8 cellular contexts compared by ENCODE assay signal in the genomic region with DNA sequence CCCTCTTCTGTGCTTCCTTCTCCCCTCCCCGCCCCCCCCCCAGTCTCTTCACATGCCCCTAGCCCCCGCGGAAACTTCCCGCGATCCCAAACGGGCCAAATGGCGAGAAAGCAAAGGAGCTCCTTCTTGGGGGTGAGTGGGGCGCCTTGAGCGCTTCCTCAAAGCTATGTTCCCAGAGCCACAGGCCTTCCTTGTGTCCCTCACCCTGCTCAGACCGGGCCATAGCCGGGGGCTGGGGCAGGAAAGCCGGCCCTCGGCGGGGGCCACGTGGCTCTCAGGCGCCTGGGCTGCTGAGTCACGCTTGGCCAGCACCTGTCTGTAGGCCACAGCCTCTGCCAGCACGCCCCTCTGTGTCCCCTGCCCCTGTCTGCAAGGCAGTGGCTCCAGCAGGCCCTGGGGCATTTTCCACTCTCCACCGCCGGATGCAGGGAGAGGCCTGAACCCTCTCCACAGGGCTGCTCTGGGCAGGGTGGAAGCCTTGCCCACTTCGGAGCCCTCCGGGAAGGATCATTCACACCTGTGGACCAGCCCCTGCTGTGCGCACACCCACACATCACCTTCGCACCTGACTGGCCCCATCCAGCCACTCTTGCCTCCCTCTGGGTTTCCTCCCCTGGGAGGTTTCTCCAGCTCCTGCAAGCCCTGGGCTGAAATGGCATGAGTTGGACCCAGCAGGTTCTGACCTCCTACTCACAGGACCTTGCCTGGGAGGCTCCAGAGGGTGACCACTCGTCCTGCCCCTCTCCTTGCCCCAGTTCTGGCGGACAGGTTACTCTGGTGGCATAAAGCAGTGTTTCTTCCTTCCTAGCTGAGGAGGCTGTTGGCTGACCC. TPM values are rescaled to one million over a fixed set of nuclear protein-coding genes. Genes with fewer than 3 reads are reported as not detected.
A peak's percentile ranks its signal among the peaks of the same experiment; 100 is the strongest.
DNase-seq lines count a peak whose midpoint lies in the region; ATAC-seq and TF ChIP-seq lines count a peak whose summit lies in the region.

No MANE protein-coding gene starts in this region.

- peaks cover 39% of the 10 kb centered on the region for H3K4me1 Mint-ChIP-seq in progenitor cell of endocrine pancreas (ENCODE audit: low read depth)

- peak; percentile 87 for DNase-seq in COLO668 (lab: John Stamatoyannopoulos, UW; ENCODE audit: unreplicated experiment)
- DNase-seq in adrenal gland: peak; percentile 85 to 92 (median 89)
- DNase-seq in left ventricle myocardium superior: peak; percentile 78
- no peak for DNase-seq in progenitor cell of endocrine pancreas (ENCODE audit: low spot score, unreplicated experiment)

- peaks cover 12% of the 10 kb centered on the region for H3K36me3 Mint-ChIP-seq in progenitor cell of endocrine pancreas (ENCODE audit: insufficient read depth)

- peak overlapping the region; percentile 72 for H3K27ac ChIP-seq in OCI-LY1 (ENCODE audit: low read depth, low read length, poor library complexity, severe bottlenecking)
- H3K27ac ChIP-seq in adrenal gland: peak overlapping the region; percentile 97 to 100 (median 99)

- H3F3A ChIP-seq in OCI-LY1 (ENCODE audit: insufficient read depth, low read length): no peaks in the 10 kb centered on the region

- peaks cover 45% of the 10 kb centered on the region for H3K4me1 ChIP-seq in OCI-LY1 (ENCODE audit: insufficient read depth, low read length, severe bottlenecking)
- H3K4me1 ChIP-seq in adrenal gland (replicated peaks in 1 of 2): peaks cover 63% of the 10 kb centered on the region in 2 donors

- peak overlapping the region; percentile 77 for H3K4me2 ChIP-seq in OCI-LY1 (ENCODE audit: low read length)

- H3K4me3 Mint-ChIP-seq in progenitor cell of endocrine pancreas (ENCODE audit: low read depth): peak overlapping the region; percentile 71

- peaks cover 2% of the 10 kb centered on the region for H3K27me3 Mint-ChIP-seq in progenitor cell of endocrine pancreas

- H3K27me3 ChIP-seq in OCI-LY1 (ENCODE audit: insufficient read depth, low read length) (no peaks in the 10 kb centered on the region), adrenal gland (no peaks in the 10 kb centered on the region)

- H3K9me3 ChIP-seq in OCI-LY1 (ENCODE audit: low read length) (no peaks in the 10 kb centered on the region), adrenal gland (replicated peaks in 1 of 3) (no peaks in the 10 kb centered on the region)

- peak overlapping the region; percentile 97 for H3K27ac Mint-ChIP-seq in progenitor cell of endocrine pancreas

- TF ChIP-seq CTCF in OCI-LY1 (IDR thresholded peaks at IDR 0.05; ENCODE audit: low read length): no peak
- TF ChIP-seq CTCF in adrenal gland (IDR thresholded peaks at IDR 0.05): peak in 1 of 6 experiments; percentile 4
- no peak for TF ChIP-seq CTCF in progenitor cell of endocrine pancreas (IDR thresholded peaks at IDR 0.05; ENCODE audit: unreplicated experiment)

- H3K4me3 ChIP-seq in OCI-LY1 (ENCODE audit: low read depth, low read length, poor library complexity, severe bottlenecking) (peak overlapping the region; percentile 88), adrenal gland (peak overlapping the region in 2 of 4 donors; percentile 21 to 99)

- H4K20me1 ChIP-seq in OCI-LY1 (ENCODE audit: insufficient read depth, low read length): no peaks in the 10 kb centered on the region

- no peak overlapping the region for H2AFZ ChIP-seq in OCI-LY1 (ENCODE audit: low read length)

- no peaks in the 10 kb centered on the region for H3K9me3 Mint-ChIP-seq in progenitor cell of endocrine pancreas (ENCODE audit: low read depth)

- TF ChIP-seq POLR2A in adrenal gland (IDR thresholded peaks at IDR 0.05): peak in 1 of 2 donors; percentile 17

- H3K79me2 ChIP-seq in OCI-LY1 (ENCODE audit: insufficient read depth, low read length): peaks cover 10% of the 10 kb centered on the region; the same call in 1 of the 2 replicates

- peak overlapping the region; percentile 82 for H3K9ac ChIP-seq in OCI-LY1 (ENCODE audit: low read length)

- H3K36me3 ChIP-seq in OCI-LY1 (ENCODE audit: insufficient read depth, low read length) (peaks cover 24% of the 10 kb centered on the region), adrenal gland (replicated peaks in 1 of 2) (peaks cover 0 to 22% of the 10 kb centered on the region in 2 donors)

- no peaks in the 10 kb centered on the region for H3K9me2 ChIP-seq in OCI-LY1 (ENCODE audit: low read depth, low read length)

- intact Hi-C loops in adrenal gland (cut with DNase I): loop anchor here in 1 of 2 donors (10.0 kb wide), 1 partner anchor 85 kb away; the partner anchor contains the start of gene TBC1D9B
- intact Hi-C loops in left ventricle myocardium superior (cut with micrococcal nuclease): no loop called here

- ATAC-seq in GM21825 (IDR thresholded peaks at IDR 0.05; ENCODE audit: unreplicated experiment) (peak; percentile 21), left ventricle myocardium superior (peak; percentile 22), GM19328 (IDR thresholded peaks at IDR 0.05; ENCODE audit: unreplicated experiment) (no peak), GM18867 (IDR thresholded peaks at IDR 0.05; ENCODE audit: unreplicated experiment) (no peak)

- WGBS in adrenal gland, 4 donors: 17 to 22% (median 18%) methylated on average over 18 to 26 of the region's 26 CpGs; no CpG with 5 or more reads in 1 of the 4 donors

RNA-seq across cellular contexts. Expression of gene SQSTM1, which starts 1.2 kb away (rescaled TPM):
- total RNA-seq in adrenal gland: 1,000 to 10,000 TPM in 3 of 8 donors, 100 to 1,000 TPM in 5; 521 to 2,312 (median 919) TPM
- 100 to 1,000 TPM; 258 to 312 (median 292) TPM for polyA plus RNA-seq in adrenal gland
- total RNA-seq in left ventricle myocardium superior: 434 TPM
- 113 and 139 TPM in 2 replicates for total RNA-seq in progenitor cell of endocrine pancreas

RNA-seq across cellular contexts. Expression of gene MGAT4B, which starts 12.8 kb away (rescaled TPM):
- total RNA-seq in adrenal gland: 100 to 1,000 TPM in 7 of 8 donors, 10 to 100 TPM in 1; 93.3 to 242 (median 223) TPM
- 100 to 1,000 TPM in 2 of 3 donors, 10 to 100 TPM in 1; 80.5 to 192 (median 122) TPM for polyA plus RNA-seq in adrenal gland
- 110 TPM for total RNA-seq in left ventricle myocardium superior
- total RNA-seq in progenitor cell of endocrine pancreas: 159 and 171 TPM in 2 replicates

RNA-seq across cellular contexts. Expression of gene LTC4S, which starts 25.7 kb away (rescaled TPM):
- 100 to 1,000 TPM in 1 of 8 donors, 10 to 100 TPM in 7; 10.2 to 205 (median 27.0) TPM for total RNA-seq in adrenal gland
- polyA plus RNA-seq in adrenal gland: 10 to 100 TPM in 2 of 3 donors, not detected in 1; 24.1 to 44.4 TPM
- 7.1 TPM for total RNA-seq in left ventricle myocardium superior
- total RNA-seq in progenitor cell of endocrine pancreas: 5.5 and 6.9 TPM in 2 replicates

RNA-seq across cellular contexts. Expression of gene MRNIP, which starts 39.1 kb away (rescaled TPM):
- total RNA-seq in adrenal gland (10 to 100 TPM; 14.7 to 46.5 (median 32.2) TPM), left ventricle myocardium superior (14.8 TPM), progenitor cell of endocrine pancreas (61.4 and 63.4 TPM in 2 replicates)
- polyA plus RNA-seq in adrenal gland: 100 to 1,000 TPM in 2 of 3 donors, 10 to 100 TPM in 1; 12.3 to 129 (median 104) TPM

Comparison
In these comparisons a context has a peak if more than half of its experiments do, and no peak if none do; other contexts are left out.
1. ATAC-seq: peak in GM21825 (single experiment) and left ventricle myocardium superior (single experiment); none in GM19328 (single experiment) and GM18867 (single experiment).